In the genomic region with DNA sequence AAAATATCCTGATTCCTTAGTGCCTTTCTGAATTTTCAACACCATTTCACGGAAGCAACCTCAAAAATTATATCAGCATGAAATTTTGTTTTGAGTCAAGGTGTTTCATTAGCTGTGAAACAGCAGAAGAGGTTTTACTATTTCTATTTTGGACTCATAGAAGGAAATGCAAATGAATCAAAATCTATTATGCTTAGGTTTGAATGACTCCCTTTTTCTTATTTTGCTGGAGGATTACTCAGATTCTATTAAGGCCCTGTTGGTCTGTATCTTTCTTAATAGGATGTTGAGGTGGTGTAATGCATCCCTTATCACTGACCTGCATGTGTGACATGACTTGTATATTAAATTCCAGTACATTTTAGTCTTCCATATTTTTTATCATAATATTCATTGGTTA, we compare ENCODE assay signal across 20 cellular contexts.
DNase-seq lines count a peak whose midpoint lies in the region; ATAC-seq and TF ChIP-seq lines count a peak whose summit lies in the region.
"Had no signal": no experiment of that assay in that cellular context is flagged by ENCODE, and none has a peak within 500 bp of the region (broad histone marks: within the 10 kb centered on the region; RNA-seq: fewer than 3 reads in every experiment).

No MANE protein-coding gene starts in this region.

- no peak overlapping the region for H3K27ac ChIP-seq in caudate nucleus (ENCODE audit: low read depth, low read length)
- H3K27ac ChIP-seq: BLaER1 had no signal

- no peak overlapping the region for H3K4me3 Mint-ChIP-seq in Calu3 (ENCODE audit: low read depth, unreplicated experiment)
- H3K4me3 Mint-ChIP-seq: CD8-positive, alpha-beta memory T cell; T-helper 17 cell had no signal

- H3K9me3 Mint-ChIP-seq in Calu3 (ENCODE audit: low read depth, unreplicated experiment), result no peaks in the 10 kb centered on the region
- H3K9me3 Mint-ChIP-seq: CD8-positive, alpha-beta memory T cell had no signal

- no peak for TF ChIP-seq CTCF in GM10248 (IDR thresholded peaks at IDR 0.05; ENCODE audit: control extremely low read depth, extremely low read depth, low read depth, missing control alignments)
- no peak for TF ChIP-seq CTCF in Calu3 (IDR thresholded peaks at IDR 0.05; ENCODE audit: unreplicated experiment)

- intact Hi-C loops in Calu3 (cut with micrococcal nuclease; ENCODE audit: unreplicated experiment), result no loop called here

- ATAC-seq in GM18867 (IDR thresholded peaks at IDR 0.05; ENCODE audit: unreplicated experiment) (peak; percentile 61), HG02840 (IDR thresholded peaks at IDR 0.05; ENCODE audit: low FRiP score, unreplicated experiment) (peak; percentile 56), HG03432 (IDR thresholded peaks at IDR 0.05; ENCODE audit: unreplicated experiment) (peak; percentile 58)
- ATAC-seq: K562, Panc1, T-helper 17 cell had no signal

- BruUV-seq in Calu3 (replicated peaks; lab: Mats Ljungman, UMichigan), result no TSS peak

- no peaks in the 10 kb centered on the region for H3K27me3 Mint-ChIP-seq in Calu3 (ENCODE audit: unreplicated experiment)
- H3K27me3 Mint-ChIP-seq: CD8-positive, alpha-beta memory T cell; T-helper 17 cell had no signal

- no peaks in the 10 kb centered on the region for H3K36me3 Mint-ChIP-seq in Calu3 (ENCODE audit: insufficient read depth, unreplicated experiment)

- POLR2A ChIA-PET in GM10248 (lab: Yijun Ruan, JAX), result no interaction called here

- no peaks in the 10 kb centered on the region for H3K4me1 Mint-ChIP-seq in Calu3 (ENCODE audit: low read depth, unreplicated experiment)
- H3K4me1 Mint-ChIP-seq: CD8-positive, alpha-beta memory T cell; T-helper 17 cell had no signal

- DNase-seq in GM10248 (ENCODE audit: extremely low spot score) (peak; percentile 17), Calu3 (no peak), caudate nucleus (lab: John Stamatoyannopoulos, UW) (no peak), SIG-M5 treated with dmso at 0.1 percent for 504 hours (lab: John Stamatoyannopoulos, UW; ENCODE audit: unreplicated experiment) (no peak), cerebellar cortex (ENCODE audit: low spot score) (no peak)
- DNase-seq: 8988T; CD8-positive, alpha-beta memory T cell; HCEC 1CT; NCI-H1436; NCI-H2029 treated with DMSO at 0.1 percent for 48 hours; NCI-H510A treated with DMSO at 0.1 percent for 48 hours; NK-92 treated with Interleukin-12 subunit alpha and Interleukin-12 subunit beta, amount 100 ng/mL, for 24 hours; Right ventricle myocardium superior; T-helper 17 cell had no signal

- no peak overlapping the region for H3K27ac Mint-ChIP-seq in Calu3 (ENCODE audit: unreplicated experiment)
- H3K27ac Mint-ChIP-seq: CD8-positive, alpha-beta memory T cell; T-helper 17 cell had no signal

- CTCF ChIA-PET in GM10248 (lab: Yijun Ruan, JAX), result no interaction called here
- CTCF ChIA-PET in Calu3 (lab: Charles Lee), result no interaction called here
